ENCODE assay signal across 8 cellular contexts in genomic region chr16:23302045-23302956, GRCh38. TPM values are rescaled to one million over a fixed set of nuclear protein-coding genes. Genes with fewer than 3 reads are reported as not detected.
DNase-seq lines count a peak whose midpoint lies in the region; ATAC-seq and TF ChIP-seq lines count a peak whose summit lies in the region.
"Had no signal": no experiment of that assay in that cellular context is flagged by ENCODE, and none has a peak within 500 bp of the region (broad histone marks: within the 10 kb centered on the region; RNA-seq: fewer than 3 reads in every experiment).

A gene with protein sequence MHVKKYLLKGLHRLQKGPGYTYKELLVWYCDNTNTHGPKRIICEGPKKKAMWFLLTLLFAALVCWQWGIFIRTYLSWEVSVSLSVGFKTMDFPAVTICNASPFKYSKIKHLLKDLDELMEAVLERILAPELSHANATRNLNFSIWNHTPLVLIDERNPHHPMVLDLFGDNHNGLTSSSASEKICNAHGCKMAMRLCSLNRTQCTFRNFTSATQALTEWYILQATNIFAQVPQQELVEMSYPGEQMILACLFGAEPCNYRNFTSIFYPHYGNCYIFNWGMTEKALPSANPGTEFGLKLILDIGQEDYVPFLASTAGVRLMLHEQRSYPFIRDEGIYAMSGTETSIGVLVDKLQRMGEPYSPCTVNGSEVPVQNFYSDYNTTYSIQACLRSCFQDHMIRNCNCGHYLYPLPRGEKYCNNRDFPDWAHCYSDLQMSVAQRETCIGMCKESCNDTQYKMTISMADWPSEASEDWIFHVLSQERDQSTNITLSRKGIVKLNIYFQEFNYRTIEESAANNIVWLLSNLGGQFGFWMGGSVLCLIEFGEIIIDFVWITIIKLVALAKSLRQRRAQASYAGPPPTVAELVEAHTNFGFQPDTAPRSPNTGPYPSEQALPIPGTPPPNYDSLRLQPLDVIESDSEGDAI (plus strand): TSS chr16:23302302. CDS start chr16:23348600, 46,298 bp downstream.

- no peaks in the 10 kb centered on the region for H3K9me3 ChIP-seq in sigmoid colon

- no peak for TF ChIP-seq EP300 in sigmoid colon (IDR thresholded peaks at IDR 0.05)

- H3K27me3 ChIP-seq in foreskin keratinocyte (peaks cover 65% of the 10 kb centered on the region), sigmoid colon (peaks cover 9 to 37% (median 14%) of the 10 kb centered on the region in 3 donors)

- no peaks in the 10 kb centered on the region for H3K36me3 ChIP-seq in sigmoid colon

- 2 to 4% methylated on average over 81 of the region's 81 CpGs for WGBS in sigmoid colon, 2 donors

- ATAC-seq in GM19463 (IDR thresholded peaks at IDR 0.05; ENCODE audit: unreplicated experiment) (peak; percentile 53), foreskin keratinocyte (peak; percentile 28), GM19467 (IDR thresholded peaks at IDR 0.05; ENCODE audit: unreplicated experiment) (no peak)

- H3K27ac ChIP-seq in foreskin keratinocyte, result no peak within 1 kb of the TSS
- peak within 1 kb of the TSS in 1 of 4 donors; percentile 32 for H3K27ac ChIP-seq in sigmoid colon

- peak within 1 kb of the TSS; percentile 16 to 48 (median 42) for H3K4me3 ChIP-seq in sigmoid colon
- no peak within 1 kb of the TSS for H3K4me3 ChIP-seq in foreskin fibroblast (ENCODE audit: low read depth in 1 of 2, low read length in 2 of 2)

- intact Hi-C loops in sigmoid colon (cut with DNase I), result no loop called here

- TF ChIP-seq CTCF in foreskin keratinocyte (conservative IDR thresholded peaks at IDR 0.05) (no peak), sigmoid colon (IDR thresholded peaks at IDR 0.05) (no peak), foreskin fibroblast (IDR thresholded peaks at IDR 0.05; ENCODE audit: low read depth, low read length) (no peak)

- no peak for TF ChIP-seq POLR2A in sigmoid colon (IDR thresholded peaks at IDR 0.05)

- H3K4me1 ChIP-seq in foreskin keratinocyte, result no peaks in the 10 kb centered on the region
- H3K4me1 ChIP-seq in sigmoid colon, result peaks cover 0 to 13% (median 13%) of the 10 kb centered on the region in 4 donors

- peak; percentile 82 for DNase-seq in NCI-H69 (lab: John Stamatoyannopoulos, UW)
- no peak for DNase-seq in foreskin keratinocyte
- no peak for DNase-seq in sigmoid colon
- DNase-seq in foreskin fibroblast, result no peak
- DNase-seq in DMS114 treated with DMSO at 0.1 percent for 48 hours (lab: John Stamatoyannopoulos, UW; ENCODE audit: unreplicated experiment), result no peak

RNA-seq across cellular contexts. Expression of the gene that starts here (rescaled TPM):
- total RNA-seq in foreskin keratinocyte, result 0.07 TPM in 1 of 2 replicates, not detected in the other
- polyA plus RNA-seq in foreskin keratinocyte, result 0.11 and 0.13 TPM in 2 replicates
- 1 to 10 TPM; 1.7 to 9.2 (median 5.9) TPM for total RNA-seq in sigmoid colon
- 100 to 1,000 TPM in 1 of 3 donors, 10 to 100 TPM in 2; 46.8 to 212 (median 51.3) TPM for polyA plus RNA-seq in sigmoid colon
- total RNA-seq: T-helper 1 cell treated with Interleukin-12 subunit alpha and Interleukin-12 subunit beta and Interleukin-4 antibody, amounts not matched to agents 30 ng/mL and 1 ng/mL, for 36 hours had no signal

Comparison
In these comparisons a context has a peak if more than half of its experiments do, and no peak if none do; other contexts are left out.
1. RNA of the gene that starts here (polyA plus RNA-seq): 46.8 to 212 TPM in sigmoid colon; 0.11 to 0.13 TPM in foreskin keratinocyte; every median in the first group is over 10 times any median in the second.
2. Peak in ATAC-seq in foreskin keratinocyte; RNA of the gene not detected or under 1 TPM.
3. H3K4me3 ChIP-seq: peak in sigmoid colon (4 of 4); none in foreskin fibroblast (0 of 2).